1 cellular context compared by ENCODE assay signal in genomic region chr6:157873735-157874344, GRCh38.
TF ChIP-seq lines count a peak whose summit lies in the region.

No MANE protein-coding gene starts in this region.

TF ChIP-seq in HepG2, 621 proteins besides CTCF, POLR2A, EP300 and RAD21 (continued from another document and continues in another):
- TF ChIP-seq ZNF276 (CRISPR knock-in tag; IDR thresholded peaks at IDR 0.05; ENCODE audit: low read depth), result no peak
- no peak for TF ChIP-seq HBP1 (CRISPR knock-in tag; IDR thresholded peaks at IDR 0.05; ENCODE audit: low read depth)
- TF ChIP-seq WIZ (CRISPR knock-in tag; IDR thresholded peaks at IDR 0.05), result no peak
- TF ChIP-seq ZBTB38 (CRISPR knock-in tag; IDR thresholded peaks at IDR 0.05), result peak; percentile 60; the same call in 1 of the 2 replicates
- TF ChIP-seq RBM22 (optimal IDR thresholded peaks at IDR 0.05; ENCODE audit: low read length), result peak; percentile 38
- TF ChIP-seq ZNF891 (CRISPR knock-in tag; IDR thresholded peaks at IDR 0.05), result no peak
- TF ChIP-seq ZSCAN25 (CRISPR knock-in tag; IDR thresholded peaks at IDR 0.05), result no peak
- TF ChIP-seq STAG1 (CRISPR knock-in tag; IDR thresholded peaks at IDR 0.05), result peak; percentile 96
- no peak for TF ChIP-seq SIX1 (CRISPR knock-in tag; IDR thresholded peaks at IDR 0.05; ENCODE audit: borderline replicate concordance)
- TF ChIP-seq ZNF451 (CRISPR knock-in tag; IDR thresholded peaks at IDR 0.05), result no peak
- TF ChIP-seq NR0B2 (CRISPR knock-in tag; IDR thresholded peaks at IDR 0.05), result no peak
- TF ChIP-seq SMYD3 (CRISPR knock-in tag; IDR thresholded peaks at IDR 0.05), result no peak
- TF ChIP-seq SKI (IDR thresholded peaks at IDR 0.05; ENCODE audit: partially characterized antibody), result no peak
- TF ChIP-seq ZNF737 (CRISPR knock-in tag; IDR thresholded peaks at IDR 0.05; ENCODE audit: borderline replicate concordance), result no peak
- no peak for TF ChIP-seq ZGPAT (CRISPR knock-in tag; IDR thresholded peaks at IDR 0.05)
- TF ChIP-seq ZNF30 (CRISPR knock-in tag; IDR thresholded peaks at IDR 0.05), result no peak
- TF ChIP-seq HOXA9 (CRISPR knock-in tag; IDR thresholded peaks at IDR 0.05; ENCODE audit: borderline replicate concordance), result no peak
- TF ChIP-seq ZNF7 (CRISPR knock-in tag; IDR thresholded peaks at IDR 0.05), result no peak
- no peak for TF ChIP-seq ARID3A (IDR thresholded peaks at IDR 0.05; ENCODE audit: low read depth, low read length)
- TF ChIP-seq PRPF4 (IDR thresholded peaks at IDR 0.05; ENCODE audit: low read depth, low read length, poor library complexity, severe bottlenecking), result no peak
- TF ChIP-seq ZMYM4 (CRISPR knock-in tag; IDR thresholded peaks at IDR 0.05), result peak; percentile 33; the same call in 1 of the 2 replicates
- peak; percentile 63 for TF ChIP-seq PATZ1 (CRISPR knock-in tag; IDR thresholded peaks at IDR 0.05)
- TF ChIP-seq MEF2D (CRISPR knock-in tag; IDR thresholded peaks at IDR 0.05), result no peak
- TF ChIP-seq MXI1 (IDR thresholded peaks at IDR 0.05; ENCODE audit: borderline replicate concordance, low read depth, low read length), result 0 out of 3 replicates have a peak, but pooled peaks have one; percentile 35
- TF ChIP-seq EED (CRISPR knock-in tag; IDR thresholded peaks at IDR 0.05), result no peak
- TF ChIP-seq SMC3 (IDR thresholded peaks at IDR 0.05; ENCODE audit: low read length), result peak; percentile 85
- peak; percentile 53 for TF ChIP-seq ZNF687 (CRISPR knock-in tag; IDR thresholded peaks at IDR 0.05)
- TF ChIP-seq NFIB (CRISPR knock-in tag; IDR thresholded peaks at IDR 0.05; ENCODE audit: borderline replicate concordance), result no peak
- TF ChIP-seq GTF2F1 (IDR thresholded peaks at IDR 0.05; ENCODE audit: low read length), result no peak
- TF ChIP-seq GATAD2A (CRISPR knock-in tag; IDR thresholded peaks at IDR 0.05), result 0 out of 2 replicates have a peak, but pooled peaks have one; percentile 34
- no peak for TF ChIP-seq AKAP8 (CRISPR knock-in tag; IDR thresholded peaks at IDR 0.05)
- no peak for TF ChIP-seq ZNF274 (CRISPR knock-in tag; IDR thresholded peaks at IDR 0.05)
- peak; percentile 20; the same call in 1 of the 2 replicates for TF ChIP-seq ELF1 (CRISPR knock-in tag; IDR thresholded peaks at IDR 0.05)
- TF ChIP-seq ADNP (CRISPR knock-in tag; IDR thresholded peaks at IDR 0.05), result no peak
- TF ChIP-seq RARA (CRISPR knock-in tag; IDR thresholded peaks at IDR 0.05), result no peak
- 0 out of 2 replicates have a peak, but pooled peaks have one; percentile 34 for TF ChIP-seq ZBTB25 (CRISPR knock-in tag; IDR thresholded peaks at IDR 0.05)
- 0 out of 2 replicates have a peak, but pooled peaks have one; percentile 18 for TF ChIP-seq KAT8 (CRISPR knock-in tag; IDR thresholded peaks at IDR 0.05)
- no peak for TF ChIP-seq ZFP41 (CRISPR knock-in tag; IDR thresholded peaks at IDR 0.05; ENCODE audit: borderline replicate concordance)
- no peak for TF ChIP-seq ZNF75D (CRISPR knock-in tag; IDR thresholded peaks at IDR 0.05; ENCODE audit: borderline replicate concordance)
- peak; percentile 21; the same call in 1 of the 2 replicates for TF ChIP-seq ARID4A (CRISPR knock-in tag; IDR thresholded peaks at IDR 0.05; ENCODE audit: borderline replicate concordance)
- TF ChIP-seq SP2 (CRISPR knock-in tag; IDR thresholded peaks at IDR 0.05), result no peak
- no peak for TF ChIP-seq MTERF4 (CRISPR knock-in tag; IDR thresholded peaks at IDR 0.05)
- TF ChIP-seq MBNL3 (CRISPR knock-in tag; conservative IDR thresholded peaks at IDR 0.05), result no peak
